8 cellular contexts compared by ENCODE assay signal in the genomic region with DNA sequence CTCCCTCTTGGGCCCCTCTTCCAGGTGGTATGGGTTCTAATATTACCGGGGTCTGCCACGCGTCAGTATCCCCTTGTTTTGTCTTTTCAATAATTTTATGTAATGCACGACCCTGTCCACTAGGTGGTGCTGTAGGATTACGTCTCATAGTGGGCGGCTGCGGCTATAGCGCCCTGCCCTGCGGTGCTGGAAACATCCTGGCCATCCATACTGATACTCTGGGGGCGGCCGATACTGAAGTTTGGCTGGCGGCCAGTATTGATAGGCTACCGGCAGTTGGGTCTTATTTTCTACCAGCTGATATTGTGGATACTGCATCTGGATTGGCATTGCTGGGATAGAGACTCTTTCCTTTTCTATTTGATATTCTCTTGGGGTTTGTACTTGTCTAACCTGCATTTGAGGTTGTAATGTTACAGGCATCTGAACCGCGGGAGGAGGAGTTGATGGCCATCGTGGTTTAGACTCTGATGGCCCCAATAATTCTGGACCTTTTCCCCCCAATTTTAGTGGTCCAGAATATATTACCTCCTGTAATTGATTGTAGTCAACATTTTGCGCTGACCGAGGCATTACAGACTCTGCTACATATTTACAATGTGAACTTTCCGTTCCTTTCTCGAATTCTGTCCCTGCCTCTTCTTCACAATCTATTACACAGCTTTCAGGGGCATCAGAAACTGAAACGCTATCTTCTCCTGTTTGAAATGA. TPM values are rescaled to one million over a fixed set of nuclear protein-coding genes. Genes with fewer than 3 reads are reported as not detected.
A peak's percentile ranks its signal among the peaks of the same experiment; 100 is the strongest.
DNase-seq lines count a peak whose midpoint lies in the region; ATAC-seq lines count a peak whose summit lies in the region.

No MANE protein-coding gene starts in this region.

- H3K4me1 Mint-ChIP-seq in T-cell = peaks cover 12 to 25% (median 17%) of the 10 kb centered on the region in 3 donors

- H3K9me3 Mint-ChIP-seq in T-cell = no peaks in the 10 kb centered on the region

- peaks cover 0 to 3% of the 10 kb centered on the region in 2 donors for H3K27me3 Mint-ChIP-seq in T-cell

- POLR2A ChIA-PET in T-cell (lab: Charles Lee) = interaction anchor here in 1 of 2 donors (0.6 kb wide), 1 partner anchor 247 kb away, joined by 3 read pairs; no protein-coding TSS in a partner anchor

- ATAC-seq in T-cell (replicated peaks in 1 of 4) (no peak), GM21619 (IDR thresholded peaks at IDR 0.05; ENCODE audit: unreplicated experiment) (no peak), sciatic nerve (no peak)

- in situ Hi-C loops in G401 (cut with HindIII; ENCODE audit: low sequenced_read_pairs) = no loop called here

- CTCF ChIA-PET in T-cell (lab: Charles Lee) = interaction anchor here in 1 of 2 donors (0.6 to 1.1 kb wide), 3 partner anchors 178 to 309 kb away, joined by 3 to 9 read pairs (median 7); no protein-coding TSS in a partner anchor

- peak; percentile 81 for DNase-seq in G401 (ENCODE audit: low spot score)
- peak; percentile 87 for DNase-seq in NAMALWA (ENCODE audit: low spot score)
- DNase-seq in T-cell = peak in 30 of 34 experiments; percentile 34 to 72 (median 54)
- peak in 45 of 58 donors; percentile 14 to 82 (median 46) for DNase-seq in anterior cingulate cortex (lab: John Stamatoyannopoulos, UW)
- DNase-seq in iPS-NIHi11 (ENCODE audit: low spot score) = peak; percentile 82
- DNase-seq in stimulated activated CD4-positive, alpha-beta T cell treated with anti-CD3 and anti-CD28 coated beads, Interleukin-12 subunit alpha, Interleukin-12 subunit beta, amount 100 ng/mL, for 48 hours (ENCODE audit: low read depth in 2 of 3, low spot score in 1 of 3) = peak; percentile 57 to 85 (median 63)
- no peak for DNase-seq in sciatic nerve (ENCODE audit: low spot score)

- H3K4me3 Mint-ChIP-seq in T-cell = no peak overlapping the region

- no peaks in the 10 kb centered on the region for H3K36me3 Mint-ChIP-seq in T-cell

- peak overlapping the region in 1 of 2 donors; percentile 25 for H3K27ac Mint-ChIP-seq in T-cell

- intact Hi-C loops in sciatic nerve (cut with DNase I) = no loop called here

RNA-seq across cellular contexts. Expression of a gene that starts 3.3 kb away (rescaled TPM):
- total RNA-seq in G401 (2014; rRNA removed; shearing (Covaris generic)) = 60.8 and 107 TPM in 2 replicates
- total RNA-seq in T-cell (10 to 100 TPM; 24.4 to 53.5 (median 45.8) TPM), sciatic nerve (37.8 TPM)

RNA-seq across cellular contexts. Expression of a gene that starts 8.3 kb away (rescaled TPM):
- total RNA-seq in G401 (2014; rRNA removed; shearing (Covaris generic)) = not detected in 2 replicates
- total RNA-seq in T-cell (1 to 10 TPM; 1.9 to 2.9 (median 2.3) TPM), sciatic nerve (2.5 TPM)

RNA-seq across cellular contexts. Expression of a gene that starts 19.9 kb away (rescaled TPM):
- total RNA-seq in G401 (2014; rRNA removed; shearing (Covaris generic)) = 199 and 222 TPM in 2 replicates
- total RNA-seq in T-cell (10 to 100 TPM; 60.5 to 86.7 (median 82.8) TPM), sciatic nerve (46.9 TPM)

RNA-seq across cellular contexts. Expression of a gene that starts 23.5 kb away (rescaled TPM):
- not detected in 2 replicates for total RNA-seq in G401 (2014; rRNA removed; shearing (Covaris generic))
- total RNA-seq in T-cell = not detected
- total RNA-seq in sciatic nerve = not detected

RNA-seq across cellular contexts. Expression of a gene that starts 29.8 kb away (rescaled TPM):
- not detected in 2 replicates for total RNA-seq in G401 (2014; rRNA removed; shearing (Covaris generic))
- under 1 TPM in 1 of 5 donors, not detected in 4; 0.16 TPM for total RNA-seq in T-cell
- not detected for total RNA-seq in sciatic nerve
